In the genomic region with DNA sequence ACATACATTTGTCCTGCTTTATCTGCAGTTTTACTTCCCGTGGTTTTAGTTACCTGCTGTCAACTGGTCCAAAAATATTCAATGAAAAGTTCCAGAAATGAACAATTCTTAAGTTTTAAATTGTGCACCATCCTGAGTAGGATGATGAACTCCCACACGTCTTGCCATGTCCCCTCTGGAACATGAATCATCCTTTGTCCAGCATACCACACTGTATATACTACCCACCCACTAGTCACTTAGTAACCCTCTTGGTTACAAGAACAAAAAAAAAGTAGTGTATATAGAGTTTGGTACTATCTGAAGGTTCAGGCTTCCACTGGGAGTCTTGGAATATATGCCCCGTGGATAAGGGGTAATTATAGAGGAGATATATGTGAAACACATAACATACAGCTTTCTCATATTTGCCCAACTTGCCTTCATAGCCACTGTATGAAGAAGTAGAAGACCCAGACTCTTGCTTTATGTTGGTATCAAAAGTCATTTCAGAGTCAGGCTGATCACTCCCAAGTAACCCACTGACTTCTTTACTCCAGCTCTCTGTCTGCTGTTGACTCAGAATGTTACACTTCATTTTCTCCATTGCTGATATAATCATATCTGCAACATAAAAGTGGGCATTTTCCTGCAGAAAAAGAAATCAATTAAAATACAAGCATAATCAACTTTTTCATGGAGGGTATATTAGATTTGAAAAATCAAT, we compare ENCODE assay signal across 22 cellular contexts. TPM values are rescaled to one million over a fixed set of nuclear protein-coding genes. Genes with fewer than 3 reads are reported as not detected.
DNase-seq lines count a peak whose midpoint lies in the region; ATAC-seq, FAIRE-seq and TF ChIP-seq lines count a peak whose summit lies in the region.
"Had no signal": no experiment of that assay in that cellular context is flagged by ENCODE, and none has a peak within 500 bp of the region (broad histone marks: within the 10 kb centered on the region; RNA-seq: fewer than 3 reads in every experiment).

No MANE protein-coding gene starts in this region.

- H3K27me3 ChIP-seq in bronchial epithelial cell (ENCODE audit: control insufficient read depth, insufficient read depth, low read length) (no peaks in the 10 kb centered on the region), adrenal gland (no peaks in the 10 kb centered on the region)
- H3K27me3 ChIP-seq: ascending aorta, Peyer's patch, suprapubic skin had no signal

- H3K36me3 ChIP-seq in bronchial epithelial cell (ENCODE audit: control insufficient read depth, insufficient read depth, low read length) (no peaks in the 10 kb centered on the region), adrenal gland (replicated peaks in 1 of 2) (no peaks in the 10 kb centered on the region)
- H3K36me3 ChIP-seq: ascending aorta, suprapubic skin had no signal

- no peaks in the 10 kb centered on the region for H3K9me3 ChIP-seq in adrenal gland (replicated peaks in 1 of 3)
- H3K9me3 ChIP-seq: ascending aorta, Peyer's patch, suprapubic skin had no signal

- no peak for FAIRE-seq in bronchial epithelial cell (lab: Jason Lieb, UNC)
- FAIRE-seq: endothelial cell of umbilical vein, small intestine had no signal

- no peak for ATAC-seq in HG02610 (IDR thresholded peaks at IDR 0.05; ENCODE audit: unreplicated experiment)
- ATAC-seq: naive thymus-derived CD4-positive, alpha-beta T cell had no signal

- intact Hi-C loops in adrenal gland (cut with DNase I) = no loop called here

- H3K4me1 ChIP-seq in adrenal gland (replicated peaks in 1 of 2) = no peaks in the 10 kb centered on the region

- no peak for TF ChIP-seq POLR2A in adrenal gland (IDR thresholded peaks at IDR 0.05)

- DNase-seq in EH (ENCODE audit: low read depth) (peak; percentile 64), HT1080 (ENCODE audit: low read depth) (peak; percentile 57), bronchial epithelial cell (ENCODE audit: low read depth) (peak; percentile 19), kidney tubule cell (ENCODE audit: low spot score) (peak; percentile 47), globus pallidus (ENCODE audit: low spot score) (no peak), adrenal gland (no peak), NCI-H1694 treated with DMSO at 0.1 percent for 48 hours (lab: John Stamatoyannopoulos, UW) (no peak)
- DNase-seq: activated CD4-positive, alpha-beta T cell treated with anti-CD3 and anti-CD28 coated beads for 4 hours; activated effector memory CD4-positive, alpha-beta T cell treated with anti-CD3 and anti-CD28 coated beads, Interleukin-2, amount 50 U/mL, for 16 hours; glutamatergic neuron; naive thymus-derived CD4-positive, alpha-beta T cell; NCI-H1417 treated with DMSO at 0.1 percent for 48 hours; NCI-H2227 treated with DMSO at 0.1 percent for 48 hours; Peyer's patch; posterior cingulate gyrus; small intestine; stimulated activated CD4-positive, alpha-beta T cell treated with anti-CD3 and anti-CD28 coated beads, Interleukin-4, amount 100 ng/mL, for 24 hours had no signal

- TF ChIP-seq CTCF in bronchial epithelial cell (IDR thresholded peaks at IDR 0.05; ENCODE audit: insufficient read depth, low read length, severe bottlenecking) (no peak), adrenal gland (IDR thresholded peaks at IDR 0.05) (no peak)

- H3K4me3 ChIP-seq in bronchial epithelial cell (ENCODE audit: low read depth, low read length) = no peak overlapping the region
- H3K4me3 ChIP-seq in adrenal gland = no peak overlapping the region
- H3K4me3 ChIP-seq: ascending aorta, lung, Peyer's patch, suprapubic skin had no signal

- WGBS in adrenal gland, 4 donors = 75 to 81% (median 79%) methylated on average over 3 of the region's 3 CpGs

- no peak overlapping the region for H3K27ac ChIP-seq in adrenal gland
- H3K27ac ChIP-seq: ascending aorta, Peyer's patch had no signal

RNA-seq across cellular contexts. Expression of a gene that starts 19.3 kb away (rescaled TPM):
- total RNA-seq in HT1080 (2014; rRNA removed; shearing (Covaris generic)) = 0.11 TPM in 1 of 2 replicates, not detected in the other
- 0.07 and 0.13 TPM in 2 replicates for polyA plus RNA-seq in HT1080 (2015; cell fraction: cytosol; rRNA removed)
- not detected in 2 replicates for polyA plus RNA-seq in HT1080 (2015; cell fraction: nucleus; rRNA removed)
- total RNA-seq in bronchial epithelial cell (under 0.01 TPM in 1 of 2 replicates, not detected in the other), adrenal gland (1 to 10 TPM; 1.1 to 7.9 (median 3.6) TPM)
- 1 to 10 TPM in 2 of 3 donors, under 1 TPM in 1; 0.81 to 2.9 (median 2.3) TPM for polyA plus RNA-seq in adrenal gland
- total RNA-seq: endothelial cell of umbilical vein had no signal
- polyA plus RNA-seq: endothelial cell of umbilical vein had no signal

Comparison
In these comparisons a context has a peak if more than half of its experiments do, and no peak if none do; other contexts are left out.
1. DNase-seq: peak in EH (single experiment), HT1080 (single experiment), bronchial epithelial cell (single experiment) and kidney tubule cell (single experiment); none in globus pallidus (single experiment), adrenal gland (0 of 7) and NCI-H1694 treated with DMSO at 0.1 percent for 48 hours (single experiment).